ENCODE assay signal across 1 cellular context in the genomic region with DNA sequence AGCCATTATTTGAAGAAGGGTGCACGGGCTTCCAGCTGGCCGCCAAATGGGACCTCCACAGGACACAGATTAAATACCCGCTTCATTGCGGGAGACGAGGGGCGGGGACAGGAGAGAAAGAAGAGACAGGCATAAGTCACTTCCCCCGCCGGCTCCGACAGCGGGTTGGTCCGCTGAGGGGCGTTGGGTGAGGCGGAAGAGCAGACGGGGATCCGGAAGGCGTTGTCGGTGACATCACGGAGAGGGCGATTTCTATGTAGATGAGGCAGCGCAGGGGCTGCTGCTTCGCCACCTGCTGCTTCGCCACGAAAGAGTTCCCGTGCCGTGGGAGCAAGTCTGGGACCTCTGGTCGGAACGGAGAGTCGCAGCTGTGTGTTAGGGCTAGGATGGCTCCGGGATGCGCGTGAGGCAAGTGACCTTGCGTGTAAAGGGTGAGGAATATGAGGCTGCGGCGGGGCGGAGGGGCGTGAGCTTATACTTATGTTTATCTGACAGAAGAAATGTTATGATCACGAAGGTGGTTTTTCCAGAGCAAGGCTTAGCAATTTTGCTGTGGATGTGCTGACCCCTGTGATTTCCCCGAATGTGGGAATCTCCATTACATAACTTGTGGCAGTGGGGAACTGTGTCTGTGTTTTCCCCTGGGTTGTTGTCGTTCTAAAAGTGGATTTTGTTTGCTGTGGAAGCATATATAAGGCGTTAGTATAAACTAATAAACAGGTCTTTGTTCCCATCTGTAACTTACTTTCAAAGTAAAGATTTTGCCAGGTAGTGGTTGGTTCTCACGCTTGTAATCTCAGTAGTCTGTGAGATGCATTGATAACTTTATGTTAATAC.
TF ChIP-seq lines count a peak whose summit lies in the region.
"Not testable (repeated sequence)": the region's sequence is repeated elsewhere in the genome, so short reads cannot be mapped to it uniquely, and the experiment has no call there.

No MANE protein-coding gene starts in this region.

TF ChIP-seq in HepG2, 621 proteins besides CTCF, POLR2A, EP300 and RAD21 (continued from another document and continues in another):
- TF ChIP-seq, protein P1, sequence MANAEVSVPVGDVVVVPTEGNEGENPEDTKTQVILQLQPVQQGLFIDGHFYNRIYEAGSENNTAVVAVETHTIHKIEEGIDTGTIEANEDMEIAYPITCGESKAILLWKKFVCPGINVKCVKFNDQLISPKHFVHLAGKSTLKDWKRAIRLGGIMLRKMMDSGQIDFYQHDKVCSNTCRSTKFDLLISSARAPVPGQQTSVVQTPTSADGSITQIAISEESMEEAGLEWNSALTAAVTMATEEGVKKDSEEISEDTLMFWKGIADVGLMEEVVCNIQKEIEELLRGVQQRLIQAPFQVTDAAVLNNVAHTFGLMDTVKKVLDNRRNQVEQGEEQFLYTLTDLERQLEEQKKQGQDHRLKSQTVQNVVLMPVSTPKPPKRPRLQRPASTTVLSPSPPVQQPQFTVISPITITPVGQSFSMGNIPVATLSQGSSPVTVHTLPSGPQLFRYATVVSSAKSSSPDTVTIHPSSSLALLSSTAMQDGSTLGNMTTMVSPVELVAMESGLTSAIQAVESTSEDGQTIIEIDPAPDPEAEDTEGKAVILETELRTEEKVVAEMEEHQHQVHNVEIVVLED (CRISPR knock-in tag; IDR thresholded peaks at IDR 0.05; ENCODE audit: borderline replicate concordance) = peak; percentile 46; the same call in 1 of the 2 replicates
- TF ChIP-seq ETV6 (CRISPR knock-in tag; conservative IDR thresholded peaks at IDR 0.05) = peak; percentile 70; the same call in 1 of the 2 replicates
- TF ChIP-seq, protein P2, sequence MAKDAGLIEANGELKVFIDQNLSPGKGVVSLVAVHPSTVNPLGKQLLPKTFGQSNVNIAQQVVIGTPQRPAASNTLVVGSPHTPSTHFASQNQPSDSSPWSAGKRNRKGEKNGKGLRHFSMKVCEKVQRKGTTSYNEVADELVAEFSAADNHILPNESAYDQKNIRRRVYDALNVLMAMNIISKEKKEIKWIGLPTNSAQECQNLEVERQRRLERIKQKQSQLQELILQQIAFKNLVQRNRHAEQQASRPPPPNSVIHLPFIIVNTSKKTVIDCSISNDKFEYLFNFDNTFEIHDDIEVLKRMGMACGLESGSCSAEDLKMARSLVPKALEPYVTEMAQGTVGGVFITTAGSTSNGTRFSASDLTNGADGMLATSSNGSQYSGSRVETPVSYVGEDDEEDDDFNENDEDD (CRISPR knock-in tag; IDR thresholded peaks at IDR 0.05; ENCODE audit: borderline replicate concordance) = peak; percentile 42; the same call in 1 of the 2 replicates
- TF ChIP-seq ZNF350 (CRISPR knock-in tag; IDR thresholded peaks at IDR 0.05; ENCODE audit: borderline replicate concordance, low read depth) = peak; percentile 65; the same call in 1 of the 2 replicates
- TF ChIP-seq, protein P3, sequence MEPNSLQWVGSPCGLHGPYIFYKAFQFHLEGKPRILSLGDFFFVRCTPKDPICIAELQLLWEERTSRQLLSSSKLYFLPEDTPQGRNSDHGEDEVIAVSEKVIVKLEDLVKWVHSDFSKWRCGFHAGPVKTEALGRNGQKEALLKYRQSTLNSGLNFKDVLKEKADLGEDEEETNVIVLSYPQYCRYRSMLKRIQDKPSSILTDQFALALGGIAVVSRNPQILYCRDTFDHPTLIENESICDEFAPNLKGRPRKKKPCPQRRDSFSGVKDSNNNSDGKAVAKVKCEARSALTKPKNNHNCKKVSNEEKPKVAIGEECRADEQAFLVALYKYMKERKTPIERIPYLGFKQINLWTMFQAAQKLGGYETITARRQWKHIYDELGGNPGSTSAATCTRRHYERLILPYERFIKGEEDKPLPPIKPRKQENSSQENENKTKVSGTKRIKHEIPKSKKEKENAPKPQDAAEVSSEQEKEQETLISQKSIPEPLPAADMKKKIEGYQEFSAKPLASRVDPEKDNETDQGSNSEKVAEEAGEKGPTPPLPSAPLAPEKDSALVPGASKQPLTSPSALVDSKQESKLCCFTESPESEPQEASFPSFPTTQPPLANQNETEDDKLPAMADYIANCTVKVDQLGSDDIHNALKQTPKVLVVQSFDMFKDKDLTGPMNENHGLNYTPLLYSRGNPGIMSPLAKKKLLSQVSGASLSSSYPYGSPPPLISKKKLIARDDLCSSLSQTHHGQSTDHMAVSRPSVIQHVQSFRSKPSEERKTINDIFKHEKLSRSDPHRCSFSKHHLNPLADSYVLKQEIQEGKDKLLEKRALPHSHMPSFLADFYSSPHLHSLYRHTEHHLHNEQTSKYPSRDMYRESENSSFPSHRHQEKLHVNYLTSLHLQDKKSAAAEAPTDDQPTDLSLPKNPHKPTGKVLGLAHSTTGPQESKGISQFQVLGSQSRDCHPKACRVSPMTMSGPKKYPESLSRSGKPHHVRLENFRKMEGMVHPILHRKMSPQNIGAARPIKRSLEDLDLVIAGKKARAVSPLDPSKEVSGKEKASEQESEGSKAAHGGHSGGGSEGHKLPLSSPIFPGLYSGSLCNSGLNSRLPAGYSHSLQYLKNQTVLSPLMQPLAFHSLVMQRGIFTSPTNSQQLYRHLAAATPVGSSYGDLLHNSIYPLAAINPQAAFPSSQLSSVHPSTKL (CRISPR knock-in tag; IDR thresholded peaks at IDR 0.05) = peak; percentile 69
- TF ChIP-seq GABPA (IDR thresholded peaks at IDR 0.05; ENCODE audit: low read depth, low read length) = peak; percentile 49
- peak; percentile 88 for TF ChIP-seq GABPA (CRISPR knock-in tag; IDR thresholded peaks at IDR 0.05; ENCODE audit: low read depth)
- not testable (repeated sequence) for TF ChIP-seq SP1, LCORL (IDR thresholded peaks at IDR 0.05)
- 0 out of 2 replicates have a peak, but pooled peaks have one; percentile 35 for TF ChIP-seq SP1 (CRISPR knock-in tag; IDR thresholded peaks at IDR 0.05)
- peak; percentile 39; the same call in 1 of the 2 replicates for TF ChIP-seq NR2F2 (IDR thresholded peaks at IDR 0.05; ENCODE audit: borderline replicate concordance, low read depth)
- peak; percentile 35; the same call in 1 of the 2 replicates for TF ChIP-seq YEATS2 (CRISPR knock-in tag; IDR thresholded peaks at IDR 0.05; ENCODE audit: borderline replicate concordance)
- peak; percentile 63; the same call in 1 of the 2 replicates for TF ChIP-seq ERF (CRISPR knock-in tag; IDR thresholded peaks at IDR 0.05)
- TF ChIP-seq KLF16 (CRISPR knock-in tag; IDR thresholded peaks at IDR 0.05) = peak in 1 of 2 experiments; percentile 76; a peak in 2 of 4 replicates
- peak; percentile 44; the same call in 1 of the 2 replicates for TF ChIP-seq YEATS4 (CRISPR knock-in tag; IDR thresholded peaks at IDR 0.05; ENCODE audit: borderline replicate concordance)
- peak; percentile 27; the same call in 1 of the 2 replicates for TF ChIP-seq ZNF12 (CRISPR knock-in tag; IDR thresholded peaks at IDR 0.05)
- TF ChIP-seq ZFP90 (CRISPR knock-in tag; IDR thresholded peaks at IDR 0.05; ENCODE audit: borderline replicate concordance) = 0 out of 2 replicates have a peak, but pooled peaks have one; percentile 15
- TF ChIP-seq ZFX (CRISPR knock-in tag; IDR thresholded peaks at IDR 0.05; ENCODE audit: low read depth) = peak; percentile 23; the same call in 1 of the 2 replicates
- TF ChIP-seq ZNF331 (CRISPR knock-in tag; IDR thresholded peaks at IDR 0.05) = peak; percentile 31
- TF ChIP-seq NKX3-1 (CRISPR knock-in tag; IDR thresholded peaks at IDR 0.05) = peak; percentile 28; the same call in 1 of the 2 replicates
- TF ChIP-seq, protein P4, sequence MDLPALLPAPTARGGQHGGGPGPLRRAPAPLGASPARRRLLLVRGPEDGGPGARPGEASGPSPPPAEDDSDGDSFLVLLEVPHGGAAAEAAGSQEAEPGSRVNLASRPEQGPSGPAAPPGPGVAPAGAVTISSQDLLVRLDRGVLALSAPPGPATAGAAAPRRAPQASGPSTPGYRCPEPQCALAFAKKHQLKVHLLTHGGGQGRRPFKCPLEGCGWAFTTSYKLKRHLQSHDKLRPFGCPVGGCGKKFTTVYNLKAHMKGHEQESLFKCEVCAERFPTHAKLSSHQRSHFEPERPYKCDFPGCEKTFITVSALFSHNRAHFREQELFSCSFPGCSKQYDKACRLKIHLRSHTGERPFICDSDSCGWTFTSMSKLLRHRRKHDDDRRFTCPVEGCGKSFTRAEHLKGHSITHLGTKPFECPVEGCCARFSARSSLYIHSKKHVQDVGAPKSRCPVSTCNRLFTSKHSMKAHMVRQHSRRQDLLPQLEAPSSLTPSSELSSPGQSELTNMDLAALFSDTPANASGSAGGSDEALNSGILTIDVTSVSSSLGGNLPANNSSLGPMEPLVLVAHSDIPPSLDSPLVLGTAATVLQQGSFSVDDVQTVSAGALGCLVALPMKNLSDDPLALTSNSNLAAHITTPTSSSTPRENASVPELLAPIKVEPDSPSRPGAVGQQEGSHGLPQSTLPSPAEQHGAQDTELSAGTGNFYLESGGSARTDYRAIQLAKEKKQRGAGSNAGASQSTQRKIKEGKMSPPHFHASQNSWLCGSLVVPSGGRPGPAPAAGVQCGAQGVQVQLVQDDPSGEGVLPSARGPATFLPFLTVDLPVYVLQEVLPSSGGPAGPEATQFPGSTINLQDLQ (CRISPR knock-in tag; IDR thresholded peaks at IDR 0.05) = 0 out of 2 replicates have a peak, but pooled peaks have one; percentile 35
- 0 out of 2 replicates have a peak, but pooled peaks have one; percentile 7 for TF ChIP-seq SOX5 (CRISPR knock-in tag; IDR thresholded peaks at IDR 0.05; ENCODE audit: borderline replicate concordance)
- TF ChIP-seq ZNF83 (CRISPR knock-in tag; IDR thresholded peaks at IDR 0.05; ENCODE audit: borderline replicate concordance) = 0 out of 2 replicates have a peak, but pooled peaks have one; percentile 54
- TF ChIP-seq ARNT2 (CRISPR knock-in tag; IDR thresholded peaks at IDR 0.05; ENCODE audit: low read depth) = peak; percentile 24; the same call in 1 of the 2 replicates
- peak; percentile 46 for TF ChIP-seq FOSL2 (CRISPR knock-in tag; IDR thresholded peaks at IDR 0.05)
- peak; percentile 98 for TF ChIP-seq CBX1 (IDR thresholded peaks at IDR 0.05; ENCODE audit: low read depth)
- TF ChIP-seq SP140L (CRISPR knock-in tag; IDR thresholded peaks at IDR 0.05; ENCODE audit: borderline replicate concordance) = peak; percentile 55; the same call in 1 of the 2 replicates
- peak; percentile 38; the same call in 1 of the 2 replicates for TF ChIP-seq CBX5 (CRISPR knock-in tag; IDR thresholded peaks at IDR 0.05; ENCODE audit: borderline replicate concordance)
- TF ChIP-seq, protein P5, sequence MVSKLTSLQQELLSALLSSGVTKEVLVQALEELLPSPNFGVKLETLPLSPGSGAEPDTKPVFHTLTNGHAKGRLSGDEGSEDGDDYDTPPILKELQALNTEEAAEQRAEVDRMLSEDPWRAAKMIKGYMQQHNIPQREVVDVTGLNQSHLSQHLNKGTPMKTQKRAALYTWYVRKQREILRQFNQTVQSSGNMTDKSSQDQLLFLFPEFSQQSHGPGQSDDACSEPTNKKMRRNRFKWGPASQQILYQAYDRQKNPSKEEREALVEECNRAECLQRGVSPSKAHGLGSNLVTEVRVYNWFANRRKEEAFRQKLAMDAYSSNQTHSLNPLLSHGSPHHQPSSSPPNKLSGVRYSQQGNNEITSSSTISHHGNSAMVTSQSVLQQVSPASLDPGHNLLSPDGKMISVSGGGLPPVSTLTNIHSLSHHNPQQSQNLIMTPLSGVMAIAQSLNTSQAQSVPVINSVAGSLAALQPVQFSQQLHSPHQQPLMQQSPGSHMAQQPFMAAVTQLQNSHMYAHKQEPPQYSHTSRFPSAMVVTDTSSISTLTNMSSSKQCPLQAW (CRISPR knock-in tag; IDR thresholded peaks at IDR 0.05) = peak; percentile 51; the same call in 1 of the 2 replicates
- TF ChIP-seq POLR2AphosphoS5 (IDR thresholded peaks at IDR 0.05; ENCODE audit: low read depth, low read length) = peak; percentile 95
- 0 out of 2 replicates have a peak, but pooled peaks have one; percentile 42 for TF ChIP-seq LCORL (CRISPR knock-in tag; IDR thresholded peaks at IDR 0.05)
- peak; percentile 45; the same call in 1 of the 2 replicates for TF ChIP-seq TOE1 (CRISPR knock-in tag; IDR thresholded peaks at IDR 0.05)
- TF ChIP-seq ZNF264 (CRISPR knock-in tag; IDR thresholded peaks at IDR 0.05) = peak; percentile 43; the same call in 1 of the 2 replicates
- peak; percentile 50; the same call in 1 of the 2 replicates for TF ChIP-seq MEF2D (CRISPR knock-in tag; IDR thresholded peaks at IDR 0.05)
- TF ChIP-seq KDM2A (CRISPR knock-in tag; IDR thresholded peaks at IDR 0.05; ENCODE audit: borderline replicate concordance, low read depth) = peak; percentile 57
- TF ChIP-seq SIX1 (CRISPR knock-in tag; IDR thresholded peaks at IDR 0.05; ENCODE audit: borderline replicate concordance) = peak; percentile 40; the same call in 1 of the 2 replicates
- TF ChIP-seq RXRA (CRISPR knock-in tag; IDR thresholded peaks at IDR 0.05) = peak; percentile 46; the same call in 1 of the 2 replicates
- TF ChIP-seq, protein P6, sequence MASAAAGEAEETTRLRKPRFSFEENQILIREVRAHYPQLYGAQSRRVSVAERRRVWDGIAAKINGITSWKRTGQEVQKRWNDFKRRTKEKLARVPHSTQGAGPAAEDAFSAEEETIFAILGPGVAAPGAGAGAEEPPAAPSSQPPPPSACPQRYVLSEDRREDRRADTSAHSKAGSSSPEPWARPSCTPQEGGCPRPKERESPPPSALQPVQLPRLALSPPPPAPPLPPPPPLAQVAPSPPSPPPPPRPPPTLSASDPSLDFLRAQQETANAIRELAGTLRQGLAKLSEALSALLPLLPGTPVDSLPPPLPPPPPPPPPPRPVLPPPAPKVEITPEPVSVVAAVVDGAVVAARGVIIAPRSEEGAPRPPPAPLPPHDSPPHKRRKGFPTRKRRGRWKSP (CRISPR knock-in tag; IDR thresholded peaks at IDR 0.05) = 0 out of 2 replicates have a peak, but pooled peaks have one; percentile 31
- TF ChIP-seq ZNF446 (CRISPR knock-in tag; IDR thresholded peaks at IDR 0.05) = 0 out of 2 replicates have a peak, but pooled peaks have one; percentile 59
- TF ChIP-seq ZNF451 (CRISPR knock-in tag; IDR thresholded peaks at IDR 0.05) = peak; percentile 60; the same call in 1 of the 2 replicates
- TF ChIP-seq GTF2F1 (IDR thresholded peaks at IDR 0.05; ENCODE audit: low read length) = peak; percentile 93
- TF ChIP-seq, protein P7, sequence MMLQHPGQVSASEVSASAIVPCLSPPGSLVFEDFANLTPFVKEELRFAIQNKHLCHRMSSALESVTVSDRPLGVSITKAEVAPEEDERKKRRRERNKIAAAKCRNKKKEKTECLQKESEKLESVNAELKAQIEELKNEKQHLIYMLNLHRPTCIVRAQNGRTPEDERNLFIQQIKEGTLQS (CRISPR knock-in tag; IDR thresholded peaks at IDR 0.05) = 0 out of 2 replicates have a peak, but pooled peaks have one; percentile 14
- peak; percentile 42; the same call in 1 of the 2 replicates for TF ChIP-seq MIER3 (CRISPR knock-in tag; IDR thresholded peaks at IDR 0.05; ENCODE audit: borderline replicate concordance)
- TF ChIP-seq, protein P8, sequence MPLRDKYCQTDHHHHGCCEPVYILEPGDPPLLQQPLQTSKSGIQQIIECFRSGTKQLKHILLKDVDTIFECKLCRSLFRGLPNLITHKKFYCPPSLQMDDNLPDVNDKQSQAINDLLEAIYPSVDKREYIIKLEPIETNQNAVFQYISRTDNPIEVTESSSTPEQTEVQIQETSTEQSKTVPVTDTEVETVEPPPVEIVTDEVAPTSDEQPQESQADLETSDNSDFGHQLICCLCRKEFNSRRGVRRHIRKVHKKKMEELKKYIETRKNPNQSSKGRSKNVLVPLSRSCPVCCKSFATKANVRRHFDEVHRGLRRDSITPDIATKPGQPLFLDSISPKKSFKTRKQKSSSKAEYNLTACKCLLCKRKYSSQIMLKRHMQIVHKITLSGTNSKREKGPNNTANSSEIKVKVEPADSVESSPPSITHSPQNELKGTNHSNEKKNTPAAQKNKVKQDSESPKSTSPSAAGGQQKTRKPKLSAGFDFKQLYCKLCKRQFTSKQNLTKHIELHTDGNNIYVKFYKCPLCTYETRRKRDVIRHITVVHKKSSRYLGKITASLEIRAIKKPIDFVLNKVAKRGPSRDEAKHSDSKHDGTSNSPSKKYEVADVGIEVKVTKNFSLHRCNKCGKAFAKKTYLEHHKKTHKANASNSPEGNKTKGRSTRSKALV (CRISPR knock-in tag; IDR thresholded peaks at IDR 0.05) = peak; percentile 49; the same call in 1 of the 2 replicates
- TF ChIP-seq NFKB2 (CRISPR knock-in tag; IDR thresholded peaks at IDR 0.05; ENCODE audit: borderline replicate concordance) = 0 out of 2 replicates have a peak, but pooled peaks have one; percentile 51
